Comparison of ENCODE assay signal across 15 cellular contexts in the genomic region with DNA sequence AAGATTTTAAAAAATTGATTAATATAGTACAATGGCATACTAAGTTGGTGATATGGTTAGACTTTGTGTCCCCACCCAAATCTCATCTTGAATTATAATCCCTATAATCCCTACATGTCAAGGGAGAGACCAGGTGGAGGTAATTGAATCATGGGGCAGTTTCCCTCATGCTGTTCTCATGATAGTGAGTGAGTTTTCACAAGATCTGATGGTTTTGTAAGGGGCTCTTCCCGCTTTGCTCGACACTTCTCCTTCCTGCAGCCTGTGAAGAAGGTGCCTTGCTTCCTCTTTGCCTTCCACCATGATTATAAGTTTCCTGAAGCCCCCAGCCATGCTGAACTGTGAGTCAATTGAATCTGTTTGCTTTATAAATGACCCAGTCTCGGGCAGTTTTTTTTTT. TPM values are rescaled to one million over a fixed set of nuclear protein-coding genes. Genes with fewer than 3 reads are reported as not detected.
"Had no signal": no experiment of that assay in that cellular context is flagged by ENCODE, and none has a peak within 500 bp of the region (broad histone marks: within the 10 kb centered on the region; RNA-seq: fewer than 3 reads in every experiment).

No MANE protein-coding gene starts in this region.

RNA-seq across cellular contexts. Expression of a gene that starts 20.2 kb away (rescaled TPM):
- total RNA-seq: heart right ventricle, hepatocyte, kidney epithelial cell, left ventricle myocardium superior, mucosa of gallbladder, natural killer cell, occipital lobe, osteocyte, posterior vena cava, psoas muscle, skeletal muscle tissue, smooth muscle cell, subcutaneous adipose tissue, thoracic aorta, ureter had no signal
